6 cellular contexts compared by ENCODE assay signal in the genomic region with DNA sequence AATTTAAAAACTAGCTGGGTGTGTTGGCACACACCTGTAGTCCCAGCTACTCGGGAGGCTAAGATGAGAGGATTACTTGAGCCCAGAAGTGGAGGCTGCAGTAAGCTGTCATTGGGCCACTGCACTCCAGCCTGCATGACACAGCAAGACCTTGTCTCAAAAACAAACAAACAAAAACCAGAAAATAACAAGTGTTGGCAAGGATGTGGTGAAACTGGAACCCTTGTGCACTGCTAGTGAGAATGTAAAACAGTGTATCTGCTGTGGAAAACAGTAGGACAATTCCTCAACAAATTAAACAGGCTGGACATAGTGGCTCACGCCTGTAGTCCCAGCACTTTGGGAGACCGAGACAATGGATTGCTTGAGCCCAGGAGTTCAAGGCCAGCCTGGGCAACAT. TPM values are rescaled to one million over a fixed set of nuclear protein-coding genes. Genes with fewer than 3 reads are reported as not detected.
"Had no signal": no experiment of that assay in that cellular context is flagged by ENCODE, and none has a peak within 500 bp of the region (broad histone marks: within the 10 kb centered on the region; RNA-seq: fewer than 3 reads in every experiment).

No MANE protein-coding gene starts in this region.

- H3K9me3 Mint-ChIP-seq: GM23338, H9, IgD-negative memory B cell had no signal

- H3K27ac Mint-ChIP-seq: GM23338, H9 had no signal

- H3K27me3 Mint-ChIP-seq: IgD-negative memory B cell had no signal

- ATAC-seq: GM23338 had no signal

- H3K4me3 Mint-ChIP-seq: GM23338, H9 had no signal

- DNase-seq: H9, HCEC 1CT had no signal

RNA-seq across cellular contexts. Expression of a gene that starts 29.8 kb away (rescaled TPM):
- total RNA-seq: GM23338, H1, H9, HT-29 had no signal
